In the genomic region with DNA sequence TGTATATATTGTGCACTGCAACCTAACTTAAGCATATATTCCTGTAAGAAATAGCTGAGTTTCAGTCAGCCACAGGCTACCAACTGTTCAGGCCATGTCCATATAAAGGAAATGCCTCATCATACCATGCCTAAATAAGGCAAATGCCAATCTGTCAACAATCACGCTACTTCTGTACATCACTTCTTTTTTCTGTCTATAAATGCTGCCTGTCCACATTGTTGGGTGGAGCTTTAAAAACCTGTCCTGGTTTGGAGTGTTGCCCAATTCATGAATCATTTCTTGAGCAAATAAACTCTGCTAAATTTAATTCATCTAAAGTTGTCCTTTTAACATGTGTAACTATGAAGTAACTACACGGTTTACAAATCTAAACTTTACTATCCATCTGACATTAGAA, we compare ENCODE assay signal across 16 cellular contexts.
A peak's percentile ranks its signal among the peaks of the same experiment; 100 is the strongest.
DNase-seq lines count a peak whose midpoint lies in the region; ATAC-seq, FAIRE-seq and TF ChIP-seq lines count a peak whose summit lies in the region.
"Had no signal": no experiment of that assay in that cellular context is flagged by ENCODE, and none has a peak within 500 bp of the region (broad histone marks: within the 10 kb centered on the region; RNA-seq: fewer than 3 reads in every experiment).

No MANE protein-coding gene starts in this region.

- intact Hi-C loops in mucosa of descending colon (cut with DNase I, micrococcal nuclease) = no loop called here
- intact Hi-C loops in gastrocnemius medialis (cut with DNase I; ENCODE audit: low total_unique reads) = no loop called here

- H3K4me3 ChIP-seq in astrocyte of the spinal cord (ENCODE audit: low read depth, low read length) = no peak overlapping the region
- H3K4me3 ChIP-seq in mucosa of descending colon = no peak overlapping the region
- H3K4me3 ChIP-seq in gastrocnemius medialis = no peak overlapping the region
- H3K4me3 ChIP-seq: HAP-1, lower lobe of right lung, MG63 had no signal

- peak; percentile 90 for FAIRE-seq in H54 (lab: Jason Lieb, UNC)
- FAIRE-seq: endometrium, TTC549 had no signal

- in situ Hi-C loops in astrocyte of the spinal cord (cut with HindIII; ENCODE audit: low sequenced_read_pairs) = no loop called here
- in situ Hi-C loops in gastrocnemius medialis (cut with MboI; ENCODE audit: low sequenced_read_pairs in 4 of 4) = no loop called here

- TF ChIP-seq POLR2A in H54 (IDR thresholded peaks at IDR 0.05; ENCODE audit: low read depth, low read length) (no peak), gastrocnemius medialis (IDR thresholded peaks at IDR 0.05) (no peak)

- H3K9me3 ChIP-seq in mucosa of descending colon (no peaks in the 10 kb centered on the region), gastrocnemius medialis (no peaks in the 10 kb centered on the region)
- H3K9me3 ChIP-seq: HAP-1, lower lobe of right lung, MG63 had no signal

- H3K4me1 ChIP-seq in mucosa of descending colon (ENCODE audit: low read depth) (peaks cover 4% of the 10 kb centered on the region), gastrocnemius medialis (no peaks in the 10 kb centered on the region)
- H3K4me1 ChIP-seq: HAP-1, lower lobe of right lung had no signal

- no peak for DNase-seq in H54 (ENCODE audit: insufficient read length, low spot score)
- peak; percentile 1 for DNase-seq in NCI-H460 (ENCODE audit: extremely low read depth, low read depth)
- peak; percentile 70 for DNase-seq in astrocyte of the spinal cord (ENCODE audit: low read depth, low spot score)
- DNase-seq in mucosa of descending colon = peak in 1 of 3 donors; percentile 6
- DNase-seq in Ammon's horn (ENCODE audit: low spot score) = no peak
- no peak for DNase-seq in gastrocnemius medialis
- DNase-seq in NCI-H2171 treated with DMSO at 0.1 percent for 48 hours (lab: John Stamatoyannopoulos, UW) = no peak
- DNase-seq: activated CD8-positive, alpha-beta memory T cell treated with anti-CD3 and anti-CD28 coated beads for 24 hours; CD4-positive, CD25-positive, alpha-beta regulatory T cell; lower lobe of right lung; MG63 had no signal

- TF ChIP-seq CTCF in astrocyte of the spinal cord (IDR thresholded peaks at IDR 0.05; ENCODE audit: low read depth, low read length) = no peak
- no peak for TF ChIP-seq CTCF in mucosa of descending colon (IDR thresholded peaks at IDR 0.05)
- TF ChIP-seq CTCF in gastrocnemius medialis (IDR thresholded peaks at IDR 0.05 in 4 of 5, conservative IDR thresholded peaks at IDR 0.05 in 1 of 5) = no peak

- H3K27me3 ChIP-seq in gastrocnemius medialis = no peaks in the 10 kb centered on the region
- H3K27me3 ChIP-seq: MG63 had no signal

- H3K36me3 ChIP-seq in mucosa of descending colon (ENCODE audit: low read depth) = no peaks in the 10 kb centered on the region
- H3K36me3 ChIP-seq in gastrocnemius medialis = no peaks in the 10 kb centered on the region
- H3K36me3 ChIP-seq: HAP-1, lower lobe of right lung, MG63 had no signal

- ATAC-seq in mucosa of descending colon (peak; percentile 61), HG03039 (IDR thresholded peaks at IDR 0.05; ENCODE audit: unreplicated experiment) (no peak), gastrocnemius medialis (no peak)
- ATAC-seq: lower lobe of right lung, sciatic nerve had no signal

- no peak overlapping the region for H3K27ac ChIP-seq in gastrocnemius medialis
- H3K27ac ChIP-seq: lower lobe of right lung had no signal

Comparison
In these comparisons a context has a peak if more than half of its experiments do, and no peak if none do; other contexts are left out.
1. DNase-seq: peak in NCI-H460 (single experiment) and astrocyte of the spinal cord (single experiment); none in H54 (single experiment), Ammon's horn (single experiment), gastrocnemius medialis (0 of 2) and NCI-H2171 treated with DMSO at 0.1 percent for 48 hours (single experiment).